Comparison of ENCODE assay signal across 8 cellular contexts in the genomic region with DNA sequence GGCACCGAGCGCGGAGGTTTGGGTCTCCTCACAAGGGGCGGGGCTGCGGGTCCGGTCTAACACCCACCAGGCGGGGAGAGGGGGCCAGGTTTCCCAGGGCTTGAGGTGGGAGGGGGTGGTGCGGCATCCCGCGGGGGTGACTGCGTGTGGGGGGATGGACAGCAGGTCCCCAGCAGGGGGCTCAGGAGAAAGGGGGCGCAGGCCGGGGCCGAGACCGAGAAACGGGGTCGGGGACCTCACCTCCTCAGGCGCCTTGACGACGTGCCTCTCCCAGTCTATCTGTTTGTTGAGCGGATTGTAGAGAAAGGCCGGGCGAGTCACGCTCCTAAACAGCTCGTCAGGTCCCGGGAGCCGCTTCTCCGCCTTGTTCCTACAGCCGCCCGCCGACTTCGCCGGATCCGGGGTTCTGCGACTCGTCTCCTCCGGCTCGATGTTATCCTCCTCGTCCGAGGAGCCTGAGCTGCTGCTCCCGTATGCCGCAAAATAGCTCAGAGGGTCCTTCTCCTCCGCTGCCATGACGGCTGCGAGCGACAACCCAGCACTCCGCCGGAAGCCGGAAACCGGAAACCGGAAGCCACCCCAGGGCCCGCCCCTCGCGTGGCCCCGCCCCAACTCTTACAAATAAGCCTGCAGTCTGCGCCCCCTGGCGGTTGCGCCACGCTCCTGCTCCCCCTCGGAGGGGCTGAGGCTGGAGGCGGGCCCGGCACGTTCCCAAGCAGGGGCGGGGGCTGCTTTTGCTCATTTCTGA. TPM values are rescaled to one million over a fixed set of nuclear protein-coding genes. Genes with fewer than 3 reads are reported as not detected.
DNase-seq lines count a peak whose midpoint lies in the region; ATAC-seq and TF ChIP-seq lines count a peak whose summit lies in the region.

Gene C1orf52 (minus strand): TSS at position 545 of the 748 bp plus-strand sequence. CDS start 29 bp downstream, at position 516.

- H4K8ac ChIP-seq in trophoblast cell (ENCODE audit: low read depth, low read length), result peak within 1 kb of the TSS; percentile 87

- no CpG with 5 or more reads among the region's 64 CpGs for WGBS in trophoblast cell (ENCODE audit: extremely low coverage, insufficient coverage, insufficient read length)
- 2% methylated on average over 26 of the region's 64 CpGs; no CpG with 5 or more reads in 1 of the 2 donors for WGBS in transverse colon (ENCODE audit: low coverage in 1 of 2), 2 donors

- peak; percentile 97 for TF ChIP-seq CTCF in GM12875 (IDR thresholded peaks at IDR 0.05; ENCODE audit: borderline replicate concordance, insufficient read depth, low read depth, low read length)
- peak; percentile 91 for TF ChIP-seq CTCF in cardiac muscle cell (IDR thresholded peaks at IDR 0.05; ENCODE audit: low read depth, low read length)
- TF ChIP-seq CTCF in transverse colon (IDR thresholded peaks at IDR 0.05), result peak; percentile 97 to 100 (median 99)

- TF ChIP-seq EP300 in transverse colon (IDR thresholded peaks at IDR 0.05; ENCODE audit: low read depth), result no peak

- H3K27me3 ChIP-seq in adipocyte (replicated peaks; ENCODE audit: control insufficient read depth, insufficient read depth, low read length) (no peaks in the 10 kb centered on the region), cardiac muscle cell (no peaks in the 10 kb centered on the region), trophoblast cell (ENCODE audit: insufficient read depth, low read length) (no peaks in the 10 kb centered on the region), transverse colon (no peaks in the 10 kb centered on the region)

- H3K4me1 ChIP-seq in adipocyte (ENCODE audit: control insufficient read depth, insufficient read depth, low read length) (peaks cover 34% of the 10 kb centered on the region), cardiac muscle cell (ENCODE audit: low read depth) (peaks cover 13% of the 10 kb centered on the region), trophoblast cell (ENCODE audit: control insufficient read depth in 1 of 2, insufficient read depth in 2 of 2, low read length in 2 of 2) (peaks cover 0 to 3% of the 10 kb centered on the region in 2 experiments), transverse colon (peaks cover 9 to 42% (median 28%) of the 10 kb centered on the region in 4 donors)

- peak; percentile 99 for ATAC-seq in HG02798 (IDR thresholded peaks at IDR 0.05; ENCODE audit: poor library complexity, unreplicated experiment)

- no peak within 1 kb of the TSS for H2BK12ac ChIP-seq in trophoblast cell (ENCODE audit: low read length)

- peak within 1 kb of the TSS; percentile 82 for H3K18ac ChIP-seq in trophoblast cell (ENCODE audit: low read length)

- peak within 1 kb of the TSS; percentile 87 for H3K27ac ChIP-seq in cardiac muscle cell
- H3K27ac ChIP-seq in trophoblast cell (ENCODE audit: low read depth, low read length), result no peak within 1 kb of the TSS
- H3K27ac ChIP-seq in transverse colon, result peak within 1 kb of the TSS; percentile 80 to 91 (median 88)

- H3K79me1 ChIP-seq in trophoblast cell (ENCODE audit: low read length), result peaks cover 3% of the 10 kb centered on the region

- H3K9me3 ChIP-seq in adipocyte (ENCODE audit: control insufficient read depth, low read length), result no peaks in the 10 kb centered on the region
- H3K9me3 ChIP-seq in cardiac muscle cell (ENCODE audit: low read depth), result no peaks in the 10 kb centered on the region
- H3K9me3 ChIP-seq in trophoblast cell (ENCODE audit: insufficient read depth, low read depth, low read length), result no peaks in the 10 kb centered on the region
- no peaks in the 10 kb centered on the region for H3K9me3 ChIP-seq in transverse colon

- in situ Hi-C loops in transverse colon (cut with MboI; ENCODE audit: low pct_ligation_motif_present in 1 of 4, low pct_unique_long_range_greater_than_20kb in 1 of 4, low sequenced_read_pairs in 3 of 4), result loop anchor here in 2 of 4 donors (5.0 to 25.0 kb wide), 3 partner anchors 144 to 572 kb away; partner anchors contain the start of gene SSX2IP (in 1 of the 2)

- H4K12ac ChIP-seq in trophoblast cell (ENCODE audit: low read depth, low read length), result peak within 1 kb of the TSS; percentile 57

- peaks cover 8% of the 10 kb centered on the region for H3K79me2 ChIP-seq in trophoblast cell (ENCODE audit: control insufficient read depth, insufficient read depth, low read length, poor library complexity)

- DNase-seq in NCI-H1417 treated with DMSO at 0.1 percent for 48 hours (lab: John Stamatoyannopoulos, UW), result peak; percentile 25
- peak; percentile 83 for DNase-seq in SW480 (ENCODE audit: low spot score)
- peak; percentile 99 for DNase-seq in adipocyte (ENCODE audit: low read depth)
- DNase-seq in cardiac muscle cell (ENCODE audit: low read depth in 1 of 2, low spot score in 1 of 2), result peak; percentile 96 to 98
- DNase-seq in trophoblast cell, result peak; percentile 91 to 98
- DNase-seq in transverse colon, result peak; percentile 95

- H3K14ac ChIP-seq in trophoblast cell (ENCODE audit: low read length), result peak within 1 kb of the TSS; percentile 62

- H3K9ac ChIP-seq in adipocyte (ENCODE audit: low read length) (peak within 1 kb of the TSS; percentile 99), trophoblast cell (ENCODE audit: low read length) (peak within 1 kb of the TSS; percentile 84)

- H4K91ac ChIP-seq in trophoblast cell (ENCODE audit: low read depth, low read length), result peak within 1 kb of the TSS; percentile 81

- H2BK5ac ChIP-seq in trophoblast cell (ENCODE audit: low read depth, low read length, poor library complexity), result peak within 1 kb of the TSS; percentile 22

- H3K36me3 ChIP-seq in adipocyte (ENCODE audit: control insufficient read depth, insufficient read depth, low read length, severe bottlenecking), result peaks cover 21% of the 10 kb centered on the region
- H3K36me3 ChIP-seq in cardiac muscle cell, result peaks cover 4% of the 10 kb centered on the region
- H3K36me3 ChIP-seq in trophoblast cell (ENCODE audit: control insufficient read depth in 1 of 2, insufficient read depth in 2 of 2, low read length in 2 of 2), result peaks cover 0 to 9% of the 10 kb centered on the region in 2 experiments
- H3K36me3 ChIP-seq in transverse colon, result peaks cover 0 to 7% (median 0%) of the 10 kb centered on the region in 4 donors

- H3K4me2 ChIP-seq in trophoblast cell (ENCODE audit: low read length), result peak within 1 kb of the TSS; percentile 85

- peak; percentile 82 for TF ChIP-seq POLR2A in transverse colon (IDR thresholded peaks at IDR 0.05)

- no peak within 1 kb of the TSS for H3K23ac ChIP-seq in trophoblast cell (ENCODE audit: low read length)

- H3K4me3 ChIP-seq in GM12875 (ENCODE audit: low read depth, low read length) (peak within 1 kb of the TSS; percentile 94), adipocyte (ENCODE audit: low read length) (peak within 1 kb of the TSS; percentile 97), cardiac muscle cell (peak within 1 kb of the TSS; percentile 64), trophoblast cell (ENCODE audit: low read depth, low read length) (peak within 1 kb of the TSS; percentile 89), transverse colon (peak within 1 kb of the TSS; percentile 64 to 94 (median 81))

- intact Hi-C loops in transverse colon (cut with DNase I; ENCODE audit: low total_unique reads), result loop anchor here (2.0 kb wide), 1 partner anchor 154 kb away; no protein-coding TSS in a partner anchor

- peak within 1 kb of the TSS; percentile 98 for H3K4ac ChIP-seq in trophoblast cell (ENCODE audit: low read depth, low read length)

- H2AK5ac ChIP-seq in trophoblast cell (ENCODE audit: low read length), result peak within 1 kb of the TSS; percentile 84

- H2BK120ac ChIP-seq in trophoblast cell (ENCODE audit: insufficient read depth, low read length, poor library complexity), result peak within 1 kb of the TSS; percentile 10

- H2AFZ ChIP-seq in trophoblast cell (ENCODE audit: insufficient read depth, low read length, poor library complexity), result peak within 1 kb of the TSS; percentile 80

RNA-seq across cellular contexts. Expression of gene C1orf52, which starts in this region (rescaled TPM):
- total RNA-seq in cardiac muscle cell (63.4 and 71.6 TPM in 2 replicates), transverse colon (10 to 100 TPM in 3 of 4 donors, 1 to 10 TPM in 1; 7.4 to 42.6 (median 14.9) TPM)
- 82.1 and 91.4 TPM in 2 replicates for polyA plus RNA-seq in cardiac muscle cell
- 34.4 TPM in 2 replicates for polyA plus RNA-seq in trophoblast cell (2013)

Comparison
In these comparisons a context has a peak if more than half of its experiments do, and no peak if none do; other contexts are left out.
1. DNase-seq: peak in every context shown above with its lines; median percentile 99 in adipocyte; 97 in cardiac muscle cell; 95 in transverse colon; 94 in trophoblast cell; 83 in SW480; 25 in NCI-H1417 treated with DMSO at 0.1 percent for 48 hours.